In genomic region chr4:86939737-86940141, GRCh38 we compare ENCODE assay signal across 8 cellular contexts. TPM values are rescaled to one million over a fixed set of nuclear protein-coding genes. Genes with fewer than 3 reads are reported as not detected.
DNase-seq lines count a peak whose midpoint lies in the region; ATAC-seq and TF ChIP-seq lines count a peak whose summit lies in the region.

No MANE protein-coding gene starts in this region.

- peak overlapping the region; percentile 61 for H3K9ac ChIP-seq in MM.1S (ENCODE audit: low read length)
- no peak overlapping the region for H3K9ac ChIP-seq in iPS-15b (ENCODE audit: low read depth, low read length)

- intact Hi-C loops in Calu3 (cut with micrococcal nuclease; ENCODE audit: unreplicated experiment) = loop anchor here (2.0 to 5.0 kb wide), 3 partner anchors 33 to 153 kb away; no protein-coding TSS in a partner anchor

- H3K79me2 ChIP-seq in MM.1S (ENCODE audit: low read length) = peaks cover 78% of the 10 kb centered on the region

- DNase-seq in MM.1S = peak; percentile 98
- DNase-seq in Calu3 = no peak
- DNase-seq in MG63 = no peak
- DNase-seq in osteocyte (ENCODE audit: extremely low spot score, unreplicated experiment) = no peak
- no peak for DNase-seq in epidermal melanocyte (ENCODE audit: insufficient read length, low spot score)

- peak overlapping the region; percentile 36 for H3K4me3 ChIP-seq in MM.1S (ENCODE audit: low read length)
- H3K4me3 ChIP-seq in iPS-15b (ENCODE audit: low read depth, low read length) = peak overlapping the region; percentile 3
- no peak overlapping the region for H3K4me3 ChIP-seq in MG63

- no peak overlapping the region for H2AFZ ChIP-seq in MM.1S (ENCODE audit: low read length)

- peak overlapping the region; percentile 88 for H3K27ac ChIP-seq in MM.1S (ENCODE audit: low read length)

- H3K27me3 Mint-ChIP-seq in Calu3 (ENCODE audit: unreplicated experiment) (no peaks in the 10 kb centered on the region), osteocyte (ENCODE audit: unreplicated experiment) (no peaks in the 10 kb centered on the region)

- BruUV-seq in Calu3 (replicated peaks; lab: Mats Ljungman, UMichigan) = no TSS peak

- no peaks in the 10 kb centered on the region for H3K9me3 ChIP-seq in MM.1S (replicated peaks; ENCODE audit: insufficient read depth, low read length)
- H3K9me3 ChIP-seq in iPS-15b (ENCODE audit: control insufficient read depth, insufficient read depth, low read length) = no peaks in the 10 kb centered on the region
- H3K9me3 ChIP-seq in MG63 = no peaks in the 10 kb centered on the region

- peaks cover 46% of the 10 kb centered on the region for H3K4me1 ChIP-seq in MM.1S (ENCODE audit: low read length)
- peaks cover 13% of the 10 kb centered on the region for H3K4me1 ChIP-seq in iPS-15b (ENCODE audit: control insufficient read depth, insufficient read depth, low read length)

- H3K27me3 ChIP-seq in MM.1S (replicated peaks; ENCODE audit: insufficient read depth, low read length) (0 out of 2 replicates have a peak, but pooled peaks cover 3% of the 10 kb centered on the region), iPS-15b (ENCODE audit: control insufficient read depth, insufficient read depth, low read length) (no peaks in the 10 kb centered on the region), MG63 (no peaks in the 10 kb centered on the region)

- H3K36me3 Mint-ChIP-seq in Calu3 (ENCODE audit: insufficient read depth, unreplicated experiment) (peaks cover 21% of the 10 kb centered on the region), osteocyte (ENCODE audit: unreplicated experiment) (no peaks in the 10 kb centered on the region)

- H3K27ac Mint-ChIP-seq in Calu3 (ENCODE audit: unreplicated experiment) (no peak overlapping the region), osteocyte (ENCODE audit: unreplicated experiment) (no peak overlapping the region)

- H3K9me3 Mint-ChIP-seq in Calu3 (ENCODE audit: low read depth, unreplicated experiment) (no peaks in the 10 kb centered on the region), osteocyte (ENCODE audit: unreplicated experiment) (no peaks in the 10 kb centered on the region)

- H4K20me1 ChIP-seq in MM.1S (ENCODE audit: insufficient read depth, low read length) = no peaks in the 10 kb centered on the region

- H3K4me1 Mint-ChIP-seq in Calu3 (ENCODE audit: low read depth, unreplicated experiment) = peaks cover 18% of the 10 kb centered on the region
- H3K4me1 Mint-ChIP-seq in osteocyte (ENCODE audit: unreplicated experiment) = peaks cover 29% of the 10 kb centered on the region

- H3K9me2 ChIP-seq in MM.1S (replicated peaks; ENCODE audit: insufficient read depth, low read length) = no peaks in the 10 kb centered on the region

- ATAC-seq in GM18511 (IDR thresholded peaks at IDR 0.05; ENCODE audit: unreplicated experiment) (peak; percentile 56), GM21786 (IDR thresholded peaks at IDR 0.05; ENCODE audit: unreplicated experiment) (peak; percentile 55)

- H3K36me3 ChIP-seq in MM.1S (replicated peaks; ENCODE audit: insufficient read depth, low read length) (no peaks in the 10 kb centered on the region), iPS-15b (ENCODE audit: control insufficient read depth, insufficient read depth, low read length) (no peaks in the 10 kb centered on the region), MG63 (no peaks in the 10 kb centered on the region)

- CTCF ChIA-PET in Calu3 (lab: Charles Lee) = no interaction called here

- H3K4me3 Mint-ChIP-seq in Calu3 (ENCODE audit: low read depth, unreplicated experiment) (no peak overlapping the region), osteocyte (ENCODE audit: unreplicated experiment) (no peak overlapping the region)

- peak overlapping the region; percentile 95; the same call in 1 of the 2 replicates for H3K4me2 ChIP-seq in MM.1S (ENCODE audit: low read depth, low read length)

- H3F3A ChIP-seq in MM.1S (ENCODE audit: insufficient read depth, low read length) = peaks cover 51% of the 10 kb centered on the region

- TF ChIP-seq CTCF in MM.1S (IDR thresholded peaks at IDR 0.05; ENCODE audit: low read length) = no peak
- TF ChIP-seq CTCF in Calu3 (IDR thresholded peaks at IDR 0.05; ENCODE audit: unreplicated experiment) = no peak
- TF ChIP-seq CTCF in osteocyte (IDR thresholded peaks at IDR 0.05) = no peak

RNA-seq across cellular contexts. Expression of gene AFF1, which starts 4.9 kb away (rescaled TPM):
- total RNA-seq in Calu3 (2022) = 37.7 and 40.2 TPM in 2 replicates
- total RNA-seq in MG63 (2014; rRNA removed; shearing (Covaris generic); ENCODE audit: low replicate concordance) = 0.47 and 1.1 TPM in 2 replicates
- 29.3 and 39.3 TPM in 2 replicates for total RNA-seq in osteocyte

RNA-seq across cellular contexts. Expression of gene C4orf36, which starts 47.5 kb away (rescaled TPM):
- 1.7 and 1.9 TPM in 2 replicates for total RNA-seq in Calu3 (2022)
- total RNA-seq in MG63 (2014; rRNA removed; shearing (Covaris generic); ENCODE audit: low replicate concordance) = 0.32 and 0.49 TPM in 2 replicates
- 0.44 and 0.51 TPM in 2 replicates for total RNA-seq in osteocyte

Comparison
In these comparisons a context has a peak if more than half of its experiments do, and no peak if none do; other contexts are left out.
1. RNA of gene AFF1, which starts 4.9 kb away (total RNA-seq): 29.3 to 39.3 TPM in osteocyte and 37.7 to 40.2 TPM in Calu3; 0.47 to 1.1 TPM in MG63; every median in the first group is over 10 times any median in the second.